In the genomic region with DNA sequence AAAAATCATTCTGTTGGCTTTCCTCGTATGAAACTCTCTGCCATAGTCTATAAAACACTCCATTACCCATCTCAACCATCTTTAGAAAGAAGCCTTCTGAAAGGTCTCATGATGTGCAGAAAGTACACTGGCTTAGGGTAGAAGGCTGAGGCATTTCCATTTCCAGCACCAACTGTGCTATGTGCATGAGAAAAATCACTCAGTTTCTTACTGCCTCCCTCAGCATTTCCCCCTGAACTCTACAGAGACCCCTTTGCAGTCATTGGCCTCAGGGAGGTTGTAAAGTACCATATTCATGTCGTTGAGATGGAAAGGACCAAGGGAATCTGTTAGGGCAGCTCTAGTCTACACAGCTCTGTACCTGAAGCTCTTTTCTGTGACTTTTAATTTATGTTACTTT, we compare ENCODE assay signal across 2 cellular contexts.
TF ChIP-seq lines count a peak whose summit lies in the region.

No MANE protein-coding gene starts in this region.

TF ChIP-seq in GM12878, 131 proteins besides CTCF, POLR2A, EP300 and RAD21:
- TF ChIP-seq POU2F2 (IDR thresholded peaks at IDR 0.05; ENCODE audit: borderline replicate concordance, low read depth, low read length) (no peak), RELA (IDR thresholded peaks at IDR 0.05; ENCODE audit: borderline replicate concordance, partially characterized antibody) (no peak), PAX5 (IDR thresholded peaks at IDR 0.05; ENCODE audit: borderline replicate concordance, low read depth, low read length) (no peak), STAT1 (conservative IDR thresholded peaks at IDR 0.05) (no peak), ZNF24 (IDR thresholded peaks at IDR 0.05) (no peak), GABPA (IDR thresholded peaks at IDR 0.05; ENCODE audit: low read depth) (no peak), DPF2 (IDR thresholded peaks at IDR 0.05) (no peak), BHLHE40 (IDR thresholded peaks at IDR 0.05; ENCODE audit: borderline replicate concordance in 1 of 2, low read depth in 2 of 2, low read length in 1 of 2) (no peak), POLR2AphosphoS5 (IDR thresholded peaks at IDR 0.05; ENCODE audit: low read length) (no peak), MTA2 (IDR thresholded peaks at IDR 0.05; ENCODE audit: low read depth) (no peak), NR2C2 (IDR thresholded peaks at IDR 0.05; ENCODE audit: borderline replicate concordance, control insufficient read depth, insufficient read length, low read depth) (no peak), NBN (IDR thresholded peaks at IDR 0.05) (no peak), ASH2L (IDR thresholded peaks at IDR 0.05; ENCODE audit: borderline replicate concordance, low read depth) (no peak), CHD4 (IDR thresholded peaks at IDR 0.05) (no peak), BMI1 (IDR thresholded peaks at IDR 0.05; ENCODE audit: borderline replicate concordance) (no peak), RUNX3 (IDR thresholded peaks at IDR 0.05; ENCODE audit: low read length) (no peak)
- TF ChIP-seq, protein P1, sequence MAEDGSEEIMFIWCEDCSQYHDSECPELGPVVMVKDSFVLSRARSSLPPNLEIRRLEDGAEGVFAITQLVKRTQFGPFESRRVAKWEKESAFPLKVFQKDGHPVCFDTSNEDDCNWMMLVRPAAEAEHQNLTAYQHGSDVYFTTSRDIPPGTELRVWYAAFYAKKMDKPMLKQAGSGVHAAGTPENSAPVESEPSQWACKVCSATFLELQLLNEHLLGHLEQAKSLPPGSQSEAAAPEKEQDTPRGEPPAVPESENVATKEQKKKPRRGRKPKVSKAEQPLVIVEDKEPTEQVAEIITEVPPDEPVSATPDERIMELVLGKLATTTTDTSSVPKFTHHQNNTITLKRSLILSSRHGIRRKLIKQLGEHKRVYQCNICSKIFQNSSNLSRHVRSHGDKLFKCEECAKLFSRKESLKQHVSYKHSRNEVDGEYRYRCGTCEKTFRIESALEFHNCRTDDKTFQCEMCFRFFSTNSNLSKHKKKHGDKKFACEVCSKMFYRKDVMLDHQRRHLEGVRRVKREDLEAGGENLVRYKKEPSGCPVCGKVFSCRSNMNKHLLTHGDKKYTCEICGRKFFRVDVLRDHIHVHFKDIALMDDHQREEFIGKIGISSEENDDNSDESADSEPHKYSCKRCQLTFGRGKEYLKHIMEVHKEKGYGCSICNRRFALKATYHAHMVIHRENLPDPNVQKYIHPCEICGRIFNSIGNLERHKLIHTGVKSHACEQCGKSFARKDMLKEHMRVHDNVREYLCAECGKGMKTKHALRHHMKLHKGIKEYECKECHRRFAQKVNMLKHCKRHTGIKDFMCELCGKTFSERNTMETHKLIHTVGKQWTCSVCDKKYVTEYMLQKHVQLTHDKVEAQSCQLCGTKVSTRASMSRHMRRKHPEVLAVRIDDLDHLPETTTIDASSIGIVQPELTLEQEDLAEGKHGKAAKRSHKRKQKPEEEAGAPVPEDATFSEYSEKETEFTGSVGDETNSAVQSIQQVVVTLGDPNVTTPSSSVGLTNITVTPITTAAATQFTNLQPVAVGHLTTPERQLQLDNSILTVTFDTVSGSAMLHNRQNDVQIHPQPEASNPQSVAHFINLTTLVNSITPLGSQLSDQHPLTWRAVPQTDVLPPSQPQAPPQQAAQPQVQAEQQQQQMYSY (CRISPR knock-in tag; IDR thresholded peaks at IDR 0.05): no peak
- TF ChIP-seq, protein P2, sequence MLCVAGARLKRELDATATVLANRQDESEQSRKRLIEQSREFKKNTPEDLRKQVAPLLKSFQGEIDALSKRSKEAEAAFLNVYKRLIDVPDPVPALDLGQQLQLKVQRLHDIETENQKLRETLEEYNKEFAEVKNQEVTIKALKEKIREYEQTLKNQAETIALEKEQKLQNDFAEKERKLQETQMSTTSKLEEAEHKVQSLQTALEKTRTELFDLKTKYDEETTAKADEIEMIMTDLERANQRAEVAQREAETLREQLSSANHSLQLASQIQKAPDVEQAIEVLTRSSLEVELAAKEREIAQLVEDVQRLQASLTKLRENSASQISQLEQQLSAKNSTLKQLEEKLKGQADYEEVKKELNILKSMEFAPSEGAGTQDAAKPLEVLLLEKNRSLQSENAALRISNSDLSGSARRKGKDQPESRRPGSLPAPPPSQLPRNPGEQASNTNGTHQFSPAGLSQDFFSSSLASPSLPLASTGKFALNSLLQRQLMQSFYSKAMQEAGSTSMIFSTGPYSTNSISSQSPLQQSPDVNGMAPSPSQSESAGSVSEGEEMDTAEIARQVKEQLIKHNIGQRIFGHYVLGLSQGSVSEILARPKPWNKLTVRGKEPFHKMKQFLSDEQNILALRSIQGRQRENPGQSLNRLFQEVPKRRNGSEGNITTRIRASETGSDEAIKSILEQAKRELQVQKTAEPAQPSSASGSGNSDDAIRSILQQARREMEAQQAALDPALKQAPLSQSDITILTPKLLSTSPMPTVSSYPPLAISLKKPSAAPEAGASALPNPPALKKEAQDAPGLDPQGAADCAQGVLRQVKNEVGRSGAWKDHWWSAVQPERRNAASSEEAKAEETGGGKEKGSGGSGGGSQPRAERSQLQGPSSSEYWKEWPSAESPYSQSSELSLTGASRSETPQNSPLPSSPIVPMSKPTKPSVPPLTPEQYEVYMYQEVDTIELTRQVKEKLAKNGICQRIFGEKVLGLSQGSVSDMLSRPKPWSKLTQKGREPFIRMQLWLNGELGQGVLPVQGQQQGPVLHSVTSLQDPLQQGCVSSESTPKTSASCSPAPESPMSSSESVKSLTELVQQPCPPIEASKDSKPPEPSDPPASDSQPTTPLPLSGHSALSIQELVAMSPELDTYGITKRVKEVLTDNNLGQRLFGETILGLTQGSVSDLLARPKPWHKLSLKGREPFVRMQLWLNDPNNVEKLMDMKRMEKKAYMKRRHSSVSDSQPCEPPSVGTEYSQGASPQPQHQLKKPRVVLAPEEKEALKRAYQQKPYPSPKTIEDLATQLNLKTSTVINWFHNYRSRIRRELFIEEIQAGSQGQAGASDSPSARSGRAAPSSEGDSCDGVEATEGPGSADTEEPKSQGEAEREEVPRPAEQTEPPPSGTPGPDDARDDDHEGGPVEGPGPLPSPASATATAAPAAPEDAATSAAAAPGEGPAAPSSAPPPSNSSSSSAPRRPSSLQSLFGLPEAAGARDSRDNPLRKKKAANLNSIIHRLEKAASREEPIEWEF (IDR thresholded peaks at IDR 0.05; ENCODE audit: insufficient replicate concordance, low read depth, low read length): no peak
- TF ChIP-seq, protein P3, sequence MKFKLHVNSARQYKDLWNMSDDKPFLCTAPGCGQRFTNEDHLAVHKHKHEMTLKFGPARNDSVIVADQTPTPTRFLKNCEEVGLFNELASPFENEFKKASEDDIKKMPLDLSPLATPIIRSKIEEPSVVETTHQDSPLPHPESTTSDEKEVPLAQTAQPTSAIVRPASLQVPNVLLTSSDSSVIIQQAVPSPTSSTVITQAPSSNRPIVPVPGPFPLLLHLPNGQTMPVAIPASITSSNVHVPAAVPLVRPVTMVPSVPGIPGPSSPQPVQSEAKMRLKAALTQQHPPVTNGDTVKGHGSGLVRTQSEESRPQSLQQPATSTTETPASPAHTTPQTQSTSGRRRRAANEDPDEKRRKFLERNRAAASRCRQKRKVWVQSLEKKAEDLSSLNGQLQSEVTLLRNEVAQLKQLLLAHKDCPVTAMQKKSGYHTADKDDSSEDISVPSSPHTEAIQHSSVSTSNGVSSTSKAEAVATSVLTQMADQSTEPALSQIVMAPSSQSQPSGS (IDR thresholded peaks at IDR 0.05; ENCODE audit: low read length): no peak
TF ChIP-seq in GM12878: peak in this region for 0.

TF ChIP-seq in SK-N-SH treated with all-trans-retinoic acid at 6 μM for 48 hours, 23 proteins besides CTCF, POLR2A, EP300 and RAD21:
- TF ChIP-seq TOX (CRISPR knock-in tag; IDR thresholded peaks at IDR 0.05; ENCODE audit: borderline replicate concordance): no peak
- no peak for TF ChIP-seq ISL1 (CRISPR knock-in tag; IDR thresholded peaks at IDR 0.05)
- no peak for TF ChIP-seq ZFP30 (CRISPR knock-in tag; IDR thresholded peaks at IDR 0.05)
- TF ChIP-seq GLIS3 (CRISPR knock-in tag; IDR thresholded peaks at IDR 0.05): no peak
- no peak for TF ChIP-seq ZC3H10 (CRISPR knock-in tag; IDR thresholded peaks at IDR 0.05)
- no peak for TF ChIP-seq ZNF70 (CRISPR knock-in tag; IDR thresholded peaks at IDR 0.05)
- TF ChIP-seq CSDC2 (CRISPR knock-in tag; IDR thresholded peaks at IDR 0.05): no peak
- no peak for TF ChIP-seq ZNF8 (CRISPR knock-in tag; IDR thresholded peaks at IDR 0.05)
- no peak for TF ChIP-seq ZFP3 (CRISPR knock-in tag; IDR thresholded peaks at IDR 0.05)
- TF ChIP-seq, protein P4, sequence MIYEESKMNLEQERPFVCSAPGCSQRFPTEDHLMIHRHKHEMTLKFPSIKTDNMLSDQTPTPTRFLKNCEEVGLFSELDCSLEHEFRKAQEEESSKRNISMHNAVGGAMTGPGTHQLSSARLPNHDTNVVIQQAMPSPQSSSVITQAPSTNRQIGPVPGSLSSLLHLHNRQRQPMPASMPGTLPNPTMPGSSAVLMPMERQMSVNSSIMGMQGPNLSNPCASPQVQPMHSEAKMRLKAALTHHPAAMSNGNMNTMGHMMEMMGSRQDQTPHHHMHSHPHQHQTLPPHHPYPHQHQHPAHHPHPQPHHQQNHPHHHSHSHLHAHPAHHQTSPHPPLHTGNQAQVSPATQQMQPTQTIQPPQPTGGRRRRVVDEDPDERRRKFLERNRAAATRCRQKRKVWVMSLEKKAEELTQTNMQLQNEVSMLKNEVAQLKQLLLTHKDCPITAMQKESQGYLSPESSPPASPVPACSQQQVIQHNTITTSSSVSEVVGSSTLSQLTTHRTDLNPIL (CRISPR knock-in tag; IDR thresholded peaks at IDR 0.05; ENCODE audit: low read depth): no peak
- TF ChIP-seq TCF4 (CRISPR knock-in tag; IDR thresholded peaks at IDR 0.05; ENCODE audit: borderline replicate concordance): no peak
- TF ChIP-seq BACH2 (CRISPR knock-in tag; IDR thresholded peaks at IDR 0.05; ENCODE audit: borderline replicate concordance): no peak
- TF ChIP-seq, protein P5, sequence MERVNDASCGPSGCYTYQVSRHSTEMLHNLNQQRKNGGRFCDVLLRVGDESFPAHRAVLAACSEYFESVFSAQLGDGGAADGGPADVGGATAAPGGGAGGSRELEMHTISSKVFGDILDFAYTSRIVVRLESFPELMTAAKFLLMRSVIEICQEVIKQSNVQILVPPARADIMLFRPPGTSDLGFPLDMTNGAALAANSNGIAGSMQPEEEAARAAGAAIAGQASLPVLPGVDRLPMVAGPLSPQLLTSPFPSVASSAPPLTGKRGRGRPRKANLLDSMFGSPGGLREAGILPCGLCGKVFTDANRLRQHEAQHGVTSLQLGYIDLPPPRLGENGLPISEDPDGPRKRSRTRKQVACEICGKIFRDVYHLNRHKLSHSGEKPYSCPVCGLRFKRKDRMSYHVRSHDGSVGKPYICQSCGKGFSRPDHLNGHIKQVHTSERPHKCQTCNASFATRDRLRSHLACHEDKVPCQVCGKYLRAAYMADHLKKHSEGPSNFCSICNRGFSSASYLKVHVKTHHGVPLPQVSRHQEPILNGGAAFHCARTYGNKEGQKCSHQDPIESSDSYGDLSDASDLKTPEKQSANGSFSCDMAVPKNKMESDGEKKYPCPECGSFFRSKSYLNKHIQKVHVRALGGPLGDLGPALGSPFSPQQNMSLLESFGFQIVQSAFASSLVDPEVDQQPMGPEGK (CRISPR knock-in tag; IDR thresholded peaks at IDR 0.05; ENCODE audit: borderline replicate concordance): no peak
- TF ChIP-seq, protein P6, sequence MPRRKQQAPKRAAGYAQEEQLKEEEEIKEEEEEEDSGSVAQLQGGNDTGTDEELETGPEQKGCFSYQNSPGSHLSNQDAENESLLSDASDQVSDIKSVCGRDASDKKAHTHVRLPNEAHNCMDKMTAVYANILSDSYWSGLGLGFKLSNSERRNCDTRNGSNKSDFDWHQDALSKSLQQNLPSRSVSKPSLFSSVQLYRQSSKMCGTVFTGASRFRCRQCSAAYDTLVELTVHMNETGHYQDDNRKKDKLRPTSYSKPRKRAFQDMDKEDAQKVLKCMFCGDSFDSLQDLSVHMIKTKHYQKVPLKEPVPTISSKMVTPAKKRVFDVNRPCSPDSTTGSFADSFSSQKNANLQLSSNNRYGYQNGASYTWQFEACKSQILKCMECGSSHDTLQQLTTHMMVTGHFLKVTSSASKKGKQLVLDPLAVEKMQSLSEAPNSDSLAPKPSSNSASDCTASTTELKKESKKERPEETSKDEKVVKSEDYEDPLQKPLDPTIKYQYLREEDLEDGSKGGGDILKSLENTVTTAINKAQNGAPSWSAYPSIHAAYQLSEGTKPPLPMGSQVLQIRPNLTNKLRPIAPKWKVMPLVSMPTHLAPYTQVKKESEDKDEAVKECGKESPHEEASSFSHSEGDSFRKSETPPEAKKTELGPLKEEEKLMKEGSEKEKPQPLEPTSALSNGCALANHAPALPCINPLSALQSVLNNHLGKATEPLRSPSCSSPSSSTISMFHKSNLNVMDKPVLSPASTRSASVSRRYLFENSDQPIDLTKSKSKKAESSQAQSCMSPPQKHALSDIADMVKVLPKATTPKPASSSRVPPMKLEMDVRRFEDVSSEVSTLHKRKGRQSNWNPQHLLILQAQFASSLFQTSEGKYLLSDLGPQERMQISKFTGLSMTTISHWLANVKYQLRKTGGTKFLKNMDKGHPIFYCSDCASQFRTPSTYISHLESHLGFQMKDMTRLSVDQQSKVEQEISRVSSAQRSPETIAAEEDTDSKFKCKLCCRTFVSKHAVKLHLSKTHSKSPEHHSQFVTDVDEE (CRISPR knock-in tag; IDR thresholded peaks at IDR 0.05): no peak
- TF ChIP-seq ARNTL (CRISPR knock-in tag; IDR thresholded peaks at IDR 0.05; ENCODE audit: borderline replicate concordance, low read depth): no peak
- TF ChIP-seq RARB (CRISPR knock-in tag; IDR thresholded peaks at IDR 0.05): no peak
